Comparison of ENCODE assay signal across 22 cellular contexts in the genomic region with DNA sequence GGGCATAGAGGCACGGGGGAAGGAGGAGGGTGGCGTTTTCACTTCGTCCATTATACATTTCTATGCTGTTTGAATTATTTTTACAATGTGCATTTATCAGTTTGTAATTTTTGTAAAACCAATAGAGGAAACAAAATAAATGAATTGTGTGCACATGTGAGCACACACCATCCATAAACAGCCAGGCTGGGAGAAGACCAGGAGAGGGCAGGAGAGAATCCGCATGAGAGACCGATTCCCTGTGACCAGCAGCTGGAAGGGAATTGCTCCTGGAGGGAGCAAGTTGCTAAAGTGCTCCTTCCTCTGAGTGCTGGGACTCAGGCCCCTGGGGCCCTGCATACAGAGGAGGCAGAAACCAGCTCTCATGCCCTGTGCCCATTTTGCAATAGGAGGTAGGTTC.
DNase-seq lines count a peak whose midpoint lies in the region; ATAC-seq, FAIRE-seq and TF ChIP-seq lines count a peak whose summit lies in the region.
"Had no signal": no experiment of that assay in that cellular context is flagged by ENCODE, and none has a peak within 500 bp of the region (broad histone marks: within the 10 kb centered on the region; RNA-seq: fewer than 3 reads in every experiment).

No MANE protein-coding gene starts in this region.

- no peaks in the 10 kb centered on the region for H3K4me1 ChIP-seq in GM23338 (ENCODE audit: insufficient read depth)
- H3K4me1 ChIP-seq in neuronal stem cell (ENCODE audit: control insufficient read depth in 2 of 2, insufficient read depth in 1 of 2, low read depth in 1 of 2, low read length in 2 of 2), result no peaks in the 10 kb centered on the region
- no peaks in the 10 kb centered on the region for H3K4me1 ChIP-seq in suprapubic skin
- no peaks in the 10 kb centered on the region for H3K4me1 ChIP-seq in small intestine (ENCODE audit: control insufficient read depth in 2 of 2, insufficient read depth in 1 of 2, low read depth in 1 of 2, low read length in 1 of 2)
- H3K4me1 ChIP-seq: SJSA1 had no signal

- no peak for DNase-seq in AG09319 (ENCODE audit: extremely low read depth, low read depth)
- DNase-seq in GM23338 (ENCODE audit: low spot score), result no peak
- DNase-seq in choroid plexus epithelial cell (ENCODE audit: low read depth), result no peak
- no peak for DNase-seq in neuronal stem cell (ENCODE audit: low spot score)
- DNase-seq in MG63, result no peak
- no peak for DNase-seq in suprapubic skin (ENCODE audit: low spot score in 2 of 2)
- DNase-seq in small intestine, result no peak
- DNase-seq: AML-193; CD4-positive, CD25-positive, alpha-beta regulatory T cell; GM23248; MV-4-11; NCI-H1436; NCI-H2081 treated with DMSO at 0.1 percent for 48 hours; NCI-H226; NCI-H526 treated with DMSO at 0.1 percent for 48 hours; RPMI8226; T-cell had no signal

- no peak overlapping the region for H4K91ac ChIP-seq in neuronal stem cell (ENCODE audit: low read depth, low read length, poor library complexity)

- H3K4me3 Mint-ChIP-seq in GM23338, result no peak overlapping the region
- H3K4me3 Mint-ChIP-seq: CD4-positive, CD25-positive, alpha-beta regulatory T cell; IgD-negative memory B cell; T-cell had no signal

- WGBS in neuronal stem cell (ENCODE audit: extremely low coverage in 2 of 2, insufficient read length in 2 of 2, insufficient replicate concordance in 1 of 2), 2 donors, result no CpG with 5 or more reads among the region's 5 CpGs
- WGBS in suprapubic skin, result 86% methylated on average over 5 of the region's 5 CpGs
- 82 to 91% (median 88%) methylated on average over 5 of the region's 5 CpGs for WGBS in small intestine, 3 donors

- H2AFZ ChIP-seq in GM23338 (peak overlapping the region; percentile 2; the same call in 1 of the 2 replicates), neuronal stem cell (ENCODE audit: low read length) (no peak overlapping the region)
- H2AFZ ChIP-seq: GM23248 had no signal

- peak; percentile 14; the same call in 1 of the 2 replicates for TF ChIP-seq CTCF in AG09319 (IDR thresholded peaks at IDR 0.05; ENCODE audit: low read depth, low read length)
- peak in 1 of 2 experiments; percentile 31; a peak in 2 of 4 replicates for TF ChIP-seq CTCF in GM23338 (conservative IDR thresholded peaks at IDR 0.05; ENCODE audit: low read depth in 2 of 2)
- peak; percentile 2 for TF ChIP-seq CTCF in choroid plexus epithelial cell (conservative IDR thresholded peaks at IDR 0.05; ENCODE audit: low read depth, low read length)
- no peak for TF ChIP-seq CTCF in suprapubic skin (IDR thresholded peaks at IDR 0.05)

- H3K4ac ChIP-seq in neuronal stem cell (ENCODE audit: low read length), result no peak overlapping the region

- H3K14ac ChIP-seq in neuronal stem cell (ENCODE audit: low read length), result no peak overlapping the region

- peaks cover 7% of the 10 kb centered on the region for H3K4me1 Mint-ChIP-seq in GM23338
- H3K4me1 Mint-ChIP-seq: CD4-positive, CD25-positive, alpha-beta regulatory T cell; IgD-negative memory B cell; T-cell had no signal

- H2BK12ac ChIP-seq in neuronal stem cell (ENCODE audit: low read length), result no peak overlapping the region

- H2BK120ac ChIP-seq in neuronal stem cell (ENCODE audit: low read depth, low read length), result no peak overlapping the region

- H3K27ac ChIP-seq in GM23338 (ENCODE audit: low read depth), result no peak overlapping the region
- no peak overlapping the region for H3K27ac ChIP-seq in neuronal stem cell (replicated peaks; ENCODE audit: low read length)
- no peak overlapping the region for H3K27ac ChIP-seq in suprapubic skin
- no peak overlapping the region for H3K27ac ChIP-seq in small intestine (ENCODE audit: low read depth in 1 of 2, low read length in 1 of 2)
- H3K27ac ChIP-seq: GM23248, SJSA1 had no signal

- H4K20me1 ChIP-seq in GM23338 (replicated peaks; ENCODE audit: insufficient read depth), result no peaks in the 10 kb centered on the region

- H3K27me3 Mint-ChIP-seq in GM23338 (ENCODE audit: insufficient read depth, low read depth, poor library complexity), result peaks cover 3% of the 10 kb centered on the region
- H3K27me3 Mint-ChIP-seq: CD4-positive, CD25-positive, alpha-beta regulatory T cell had no signal

- H3K18ac ChIP-seq in neuronal stem cell (ENCODE audit: low read length), result peak overlapping the region; percentile 9

- H3K4me2 ChIP-seq in GM23338 (no peak overlapping the region), neuronal stem cell (ENCODE audit: insufficient read depth, low read length, poor library complexity, severe bottlenecking) (no peak overlapping the region)

- H3K36me3 ChIP-seq in GM23338 (ENCODE audit: insufficient read depth), result no peaks in the 10 kb centered on the region
- H3K36me3 ChIP-seq in neuronal stem cell (replicated peaks in 1 of 2; ENCODE audit: control insufficient read depth in 2 of 2, insufficient read depth in 2 of 2, low read length in 2 of 2), result no peaks in the 10 kb centered on the region
- H3K36me3 ChIP-seq in MG63, result no peaks in the 10 kb centered on the region
- no peaks in the 10 kb centered on the region for H3K36me3 ChIP-seq in suprapubic skin
- no peaks in the 10 kb centered on the region for H3K36me3 ChIP-seq in small intestine (ENCODE audit: control insufficient read depth in 2 of 2, insufficient read depth in 2 of 2, low read length in 2 of 2)
- H3K36me3 ChIP-seq: SJSA1 had no signal

- no peak overlapping the region for H3K23ac ChIP-seq in neuronal stem cell (ENCODE audit: low read depth, low read length, poor library complexity)

- no peak for FAIRE-seq in small intestine (lab: Jason Lieb, UNC)
- FAIRE-seq: G401.6, GM12892, GM19239 had no signal

- H3F3A ChIP-seq in GM23338 (replicated peaks; ENCODE audit: low read depth), result no peaks in the 10 kb centered on the region

- H4K8ac ChIP-seq in neuronal stem cell (ENCODE audit: low read depth, low read length), result no peak overlapping the region

- H3K79me1 ChIP-seq in neuronal stem cell (ENCODE audit: low read depth, low read length), result no peaks in the 10 kb centered on the region

- no peak overlapping the region for H3K9ac ChIP-seq in neuronal stem cell (ENCODE audit: low read depth, low read length, poor library complexity)
- H3K9ac ChIP-seq: GM23248 had no signal

- no peaks in the 10 kb centered on the region; the same call in 2 of the 3 replicates for H3K9me3 Mint-ChIP-seq in GM23338

- H2AK5ac ChIP-seq in neuronal stem cell (ENCODE audit: low read depth, low read length), result no peak overlapping the region

- no peak for ATAC-seq in GM23338
- ATAC-seq: T-cell had no signal

- no peaks in the 10 kb centered on the region for H3K36me3 Mint-ChIP-seq in GM23338 (ENCODE audit: low read depth)
- H3K36me3 Mint-ChIP-seq: CD4-positive, CD25-positive, alpha-beta regulatory T cell; IgD-negative memory B cell; T-cell had no signal

- H3K9me3 ChIP-seq in neuronal stem cell (replicated peaks in 1 of 2; ENCODE audit: control insufficient read depth in 2 of 2, insufficient read depth in 1 of 2, low read depth in 1 of 2, low read length in 2 of 2) (peaks cover 0 to 4% of the 10 kb centered on the region in 2 donors), MG63 (no peaks in the 10 kb centered on the region), suprapubic skin (no peaks in the 10 kb centered on the region), small intestine (ENCODE audit: control insufficient read depth, low read depth) (peaks cover 1% of the 10 kb centered on the region)
- H3K9me3 ChIP-seq: SJSA1 had no signal

- H2BK15ac ChIP-seq in neuronal stem cell (ENCODE audit: low read length), result no peak overlapping the region

- no peak overlapping the region for H2BK5ac ChIP-seq in neuronal stem cell (ENCODE audit: low read length)

- TF ChIP-seq EP300 in suprapubic skin (IDR thresholded peaks at IDR 0.05), result no peak

- H3K79me2 ChIP-seq in GM23338 (replicated peaks; ENCODE audit: insufficient read depth), result no peaks in the 10 kb centered on the region

- no peak for TF ChIP-seq POLR2A in suprapubic skin (IDR thresholded peaks at IDR 0.05)

- H3K4me3 ChIP-seq in GM23338, result no peak overlapping the region
- H3K4me3 ChIP-seq in choroid plexus epithelial cell (ENCODE audit: low read depth, low read length), result no peak overlapping the region
- no peak overlapping the region for H3K4me3 ChIP-seq in neuronal stem cell (ENCODE audit: low read length in 2 of 2)
- no peak overlapping the region for H3K4me3 ChIP-seq in MG63
- H3K4me3 ChIP-seq in suprapubic skin, result no peak overlapping the region
- H3K4me3 ChIP-seq in small intestine (ENCODE audit: low read depth in 1 of 2, low read length in 2 of 2), result no peak overlapping the region
- H3K4me3 ChIP-seq: GM23248, SJSA1 had no signal

- no peaks in the 10 kb centered on the region for H3K27me3 ChIP-seq in GM23338 (ENCODE audit: insufficient read depth)
- H3K27me3 ChIP-seq in neuronal stem cell (ENCODE audit: control insufficient read depth in 3 of 3, insufficient read depth in 3 of 3, low read depth in 1 of 3, low read length in 3 of 3), result no peaks in the 10 kb centered on the region
- no peaks in the 10 kb centered on the region for H3K27me3 ChIP-seq in MG63
- no peaks in the 10 kb centered on the region for H3K27me3 ChIP-seq in suprapubic skin
- H3K27me3 ChIP-seq in small intestine (ENCODE audit: control insufficient read depth in 2 of 2, insufficient read depth in 2 of 2, low read length in 2 of 2), result no peaks in the 10 kb centered on the region
- H3K27me3 ChIP-seq: SJSA1 had no signal

- no peaks in the 10 kb centered on the region for H3K9me2 ChIP-seq in GM23338 (ENCODE audit: insufficient read depth)

- H3K27ac Mint-ChIP-seq in GM23338, result no peak overlapping the region
- H3K27ac Mint-ChIP-seq: CD4-positive, CD25-positive, alpha-beta regulatory T cell; IgD-negative memory B cell; T-cell had no signal

TF ChIP-seq in GM23338, 12 proteins besides CTCF, POLR2A, EP300 and RAD21 (continues in another document):
- TF ChIP-seq NANOG (IDR thresholded peaks at IDR 0.05; ENCODE audit: borderline replicate concordance), result no peak
- TF ChIP-seq ZNF331 (CRISPR knock-in tag; IDR thresholded peaks at IDR 0.05; ENCODE audit: low read depth), result no peak

Comparison
In these comparisons a context has a peak if more than half of its experiments do, and no peak if none do; other contexts are left out.
1. CTCF ChIP-seq: peak in AG09319 (single experiment) and choroid plexus epithelial cell (single experiment); none in suprapubic skin (0 of 2).